16 cellular contexts compared by ENCODE assay signal in genomic region chr11:2553886-2554285, GRCh38.
DNase-seq lines count a peak whose midpoint lies in the region; ATAC-seq and TF ChIP-seq lines count a peak whose summit lies in the region.
"Had no signal": no experiment of that assay in that cellular context is flagged by ENCODE, and none has a peak within 500 bp of the region (broad histone marks: within the 10 kb centered on the region; RNA-seq: fewer than 3 reads in every experiment).

No MANE protein-coding gene starts in this region.

- DNase-seq in activated naive CD8-positive, alpha-beta T cell treated with anti-CD3 and anti-CD28 coated beads, Interleukin-2, amount 10 ng/mL, durations not matched to agents 7 days and 5 days, result peak; percentile 16
- no peak for DNase-seq in activated naive CD8-positive, alpha-beta T cell treated with anti-CD3 and anti-CD28 coated beads, Interleukin-2, amount 50 U/mL, for 24 hours
- peak; percentile 39 for DNase-seq in chondrocyte (ENCODE audit: low spot score)
- peak; percentile 46 for DNase-seq in lower lobe of right lung
- DNase-seq in thyroid gland, result no peak
- no peak for DNase-seq in natural killer cell treated with Interleukin-12 subunit alpha and Interleukin-12 subunit beta and Interleukin-15 and Interleukin-18, amount 100 ng/mL, for 72 hours (ENCODE audit: low spot score)
- DNase-seq in NCI-H2107 treated with DMSO at 0.1 percent for 48 hours (lab: John Stamatoyannopoulos, UW; ENCODE audit: unreplicated experiment), result no peak
- DNase-seq: Calu3, DMS79 treated with DMSO at 0.1 percent for 48 hours, HCEC 1CT, NCI-H1092, NCI-H1694, NCI-H2107, NCI-H82, SIG-M5 had no signal

- intact Hi-C loops in lower lobe of right lung (cut with DNase I) (no loop called here), thyroid gland (cut with DNase I) (no loop called here)

- H3K27ac ChIP-seq in lower lobe of right lung (no peak overlapping the region), thyroid gland (peak overlapping the region in 2 of 3 donors; percentile 57 to 77)

- no peak overlapping the region for H3K4me3 ChIP-seq in lower lobe of right lung
- H3K4me3 ChIP-seq in thyroid gland (replicated peaks in 1 of 3), result no peak overlapping the region

- H3K27ac Mint-ChIP-seq in activated naive CD8-positive, alpha-beta T cell treated with anti-CD3 and anti-CD28 coated beads, Interleukin-2, amount 10 ng/mL, durations not matched to agents 7 days and 5 days, result no peak overlapping the region
- H3K27ac Mint-ChIP-seq in activated naive CD8-positive, alpha-beta T cell treated with anti-CD3 and anti-CD28 coated beads, Interleukin-2, amount 50 U/mL, for 24 hours, result no peak overlapping the region
- no peak overlapping the region for H3K27ac Mint-ChIP-seq in chondrocyte (ENCODE audit: unreplicated experiment)
- H3K27ac Mint-ChIP-seq in natural killer cell treated with Interleukin-12 subunit alpha and Interleukin-12 subunit beta and Interleukin-15 and Interleukin-18, amount 100 ng/mL, for 72 hours, result no peak overlapping the region

- no peak for ATAC-seq in activated naive CD8-positive, alpha-beta T cell treated with anti-CD3 and anti-CD28 coated beads, Interleukin-2, amount 10 ng/mL, durations not matched to agents 7 days and 5 days (ENCODE audit: low read depth)
- no peak for ATAC-seq in activated naive CD8-positive, alpha-beta T cell treated with anti-CD3 and anti-CD28 coated beads, Interleukin-2, amount 50 U/mL, for 24 hours
- ATAC-seq in lower lobe of right lung (no peak), HG02678 (IDR thresholded peaks at IDR 0.05; ENCODE audit: unreplicated experiment) (no peak)
- ATAC-seq in natural killer cell treated with Interleukin-12 subunit alpha and Interleukin-12 subunit beta and Interleukin-15 and Interleukin-18, amount 100 ng/mL, for 72 hours, result no peak

- no peaks in the 10 kb centered on the region for H3K36me3 Mint-ChIP-seq in activated naive CD8-positive, alpha-beta T cell treated with anti-CD3 and anti-CD28 coated beads, Interleukin-2, amount 10 ng/mL, durations not matched to agents 7 days and 5 days
- H3K36me3 Mint-ChIP-seq in activated naive CD8-positive, alpha-beta T cell treated with anti-CD3 and anti-CD28 coated beads, Interleukin-2, amount 50 U/mL, for 24 hours (ENCODE audit: low read depth), result no peaks in the 10 kb centered on the region
- H3K36me3 Mint-ChIP-seq in chondrocyte (ENCODE audit: low read depth), result peaks cover 2% of the 10 kb centered on the region
- H3K36me3 Mint-ChIP-seq in natural killer cell treated with Interleukin-12 subunit alpha and Interleukin-12 subunit beta and Interleukin-15 and Interleukin-18, amount 100 ng/mL, for 72 hours, result no peaks in the 10 kb centered on the region

- H3K27me3 ChIP-seq in lower lobe of right lung (ENCODE audit: low read depth), result no peaks in the 10 kb centered on the region
- H3K27me3 ChIP-seq in thyroid gland, result no peaks in the 10 kb centered on the region

- H3K4me3 Mint-ChIP-seq in activated naive CD8-positive, alpha-beta T cell treated with anti-CD3 and anti-CD28 coated beads, Interleukin-2, amount 10 ng/mL, durations not matched to agents 7 days and 5 days, result no peak overlapping the region
- no peak overlapping the region for H3K4me3 Mint-ChIP-seq in activated naive CD8-positive, alpha-beta T cell treated with anti-CD3 and anti-CD28 coated beads, Interleukin-2, amount 50 U/mL, for 24 hours
- H3K4me3 Mint-ChIP-seq in chondrocyte (ENCODE audit: unreplicated experiment), result no peak overlapping the region
- H3K4me3 Mint-ChIP-seq in natural killer cell treated with Interleukin-12 subunit alpha and Interleukin-12 subunit beta and Interleukin-15 and Interleukin-18, amount 100 ng/mL, for 72 hours, result no peak overlapping the region

- peaks cover 2% of the 10 kb centered on the region for H3K4me1 Mint-ChIP-seq in activated naive CD8-positive, alpha-beta T cell treated with anti-CD3 and anti-CD28 coated beads, Interleukin-2, amount 10 ng/mL, durations not matched to agents 7 days and 5 days
- no peaks in the 10 kb centered on the region for H3K4me1 Mint-ChIP-seq in activated naive CD8-positive, alpha-beta T cell treated with anti-CD3 and anti-CD28 coated beads, Interleukin-2, amount 50 U/mL, for 24 hours
- H3K4me1 Mint-ChIP-seq in chondrocyte (ENCODE audit: low read depth), result peaks cover 10% of the 10 kb centered on the region
- H3K4me1 Mint-ChIP-seq in natural killer cell treated with Interleukin-12 subunit alpha and Interleukin-12 subunit beta and Interleukin-15 and Interleukin-18, amount 100 ng/mL, for 72 hours (ENCODE audit: low read depth in 2 of 2), result no peaks in the 10 kb centered on the region

- H3K9me3 Mint-ChIP-seq in activated naive CD8-positive, alpha-beta T cell treated with anti-CD3 and anti-CD28 coated beads, Interleukin-2, amount 10 ng/mL, durations not matched to agents 7 days and 5 days, result no peaks in the 10 kb centered on the region
- H3K9me3 Mint-ChIP-seq in activated naive CD8-positive, alpha-beta T cell treated with anti-CD3 and anti-CD28 coated beads, Interleukin-2, amount 50 U/mL, for 24 hours, result no peaks in the 10 kb centered on the region
- H3K9me3 Mint-ChIP-seq in chondrocyte (ENCODE audit: low read depth), result peaks cover 8% of the 10 kb centered on the region
- H3K9me3 Mint-ChIP-seq in natural killer cell treated with Interleukin-12 subunit alpha and Interleukin-12 subunit beta and Interleukin-15 and Interleukin-18, amount 100 ng/mL, for 72 hours, result no peaks in the 10 kb centered on the region

- peaks cover 8% of the 10 kb centered on the region for H3K4me1 ChIP-seq in lower lobe of right lung
- H3K4me1 ChIP-seq in thyroid gland, result peaks cover 19 to 29% of the 10 kb centered on the region in 2 donors

- no peaks in the 10 kb centered on the region for H3K36me3 ChIP-seq in lower lobe of right lung
- H3K36me3 ChIP-seq in thyroid gland, result no peaks in the 10 kb centered on the region

- no peaks in the 10 kb centered on the region for H3K27me3 Mint-ChIP-seq in activated naive CD8-positive, alpha-beta T cell treated with anti-CD3 and anti-CD28 coated beads, Interleukin-2, amount 10 ng/mL, durations not matched to agents 7 days and 5 days
- H3K27me3 Mint-ChIP-seq in activated naive CD8-positive, alpha-beta T cell treated with anti-CD3 and anti-CD28 coated beads, Interleukin-2, amount 50 U/mL, for 24 hours, result no peaks in the 10 kb centered on the region
- H3K27me3 Mint-ChIP-seq in chondrocyte (ENCODE audit: low read depth), result peaks cover 13% of the 10 kb centered on the region
- H3K27me3 Mint-ChIP-seq in natural killer cell treated with Interleukin-12 subunit alpha and Interleukin-12 subunit beta and Interleukin-15 and Interleukin-18, amount 100 ng/mL, for 72 hours, result peaks cover 0 to 9% of the 10 kb centered on the region in 2 donors

- 93% methylated on average over 9 of the region's 9 CpGs for WGBS in thyroid gland, 2 donors

- no peak for TF ChIP-seq POLR2A in thyroid gland (IDR thresholded peaks at IDR 0.05)

- TF ChIP-seq CTCF in chondrocyte (IDR thresholded peaks at IDR 0.05) (no peak), lower lobe of right lung (IDR thresholded peaks at IDR 0.05) (no peak), thyroid gland (IDR thresholded peaks at IDR 0.05) (no peak)

- POLR2A ChIA-PET in activated naive CD8-positive, alpha-beta T cell treated with anti-CD3 and anti-CD28 coated beads, Interleukin-2, amount 10 ng/mL, durations not matched to agents 7 days and 5 days (lab: Charles Lee), result no interaction called here

- H3K9me3 ChIP-seq in lower lobe of right lung (no peaks in the 10 kb centered on the region), thyroid gland (no peaks in the 10 kb centered on the region)

Comparison
In these comparisons a context has a peak if more than half of its experiments do, and no peak if none do; other contexts are left out.
1. DNase-seq: peak in activated naive CD8-positive, alpha-beta T cell treated with anti-CD3 and anti-CD28 coated beads, Interleukin-2, amount 10 ng/mL, durations not matched to agents 7 days and 5 days (single experiment), chondrocyte (single experiment) and lower lobe of right lung (single experiment); none in activated naive CD8-positive, alpha-beta T cell treated with anti-CD3 and anti-CD28 coated beads, Interleukin-2, amount 50 U/mL, for 24 hours (single experiment), thyroid gland (0 of 2), natural killer cell treated with Interleukin-12 subunit alpha and Interleukin-12 subunit beta and Interleukin-15 and Interleukin-18, amount 100 ng/mL, for 72 hours (single experiment) and NCI-H2107 treated with DMSO at 0.1 percent for 48 hours (single experiment).